Comparison of ENCODE assay signal across 16 cellular contexts in genomic region chr10:24468281-24468751, GRCh38.
A peak's percentile ranks its signal among the peaks of the same experiment; 100 is the strongest.
DNase-seq lines count a peak whose midpoint lies in the region; ATAC-seq and TF ChIP-seq lines count a peak whose summit lies in the region.
"Had no signal": no experiment of that assay in that cellular context is flagged by ENCODE, and none has a peak within 500 bp of the region (broad histone marks: within the 10 kb centered on the region; RNA-seq: fewer than 3 reads in every experiment).

No MANE protein-coding gene starts in this region.

- H3K4me1 ChIP-seq in Panc1 (ENCODE audit: control insufficient read depth, insufficient read depth, low read length) (peaks cover 14% of the 10 kb centered on the region), esophagus (ENCODE audit: control insufficient read depth in 2 of 2, insufficient read depth in 2 of 2, low read length in 1 of 2) (peaks cover 0 to 6% of the 10 kb centered on the region in 2 donors), muscle layer of duodenum (ENCODE audit: control insufficient read depth in 1 of 2, insufficient read depth in 2 of 2, low read length in 2 of 2) (peaks cover 0 to 7% of the 10 kb centered on the region in 2 donors)

- WGBS in esophagus, 2 donors, result 38 to 41% methylated on average over 6 of the region's 6 CpGs

- in situ Hi-C loops in Panc1 (cut with HindIII; ENCODE audit: low pct_unique_long_range_greater_than_20kb, low sequenced_read_pairs), result no loop called here

- TF ChIP-seq CTCF in AG04449 (IDR thresholded peaks at IDR 0.05; ENCODE audit: insufficient read depth, low read length, missing control alignments) (no peak), Panc1 (IDR thresholded peaks at IDR 0.05) (no peak), omental fat pad (IDR thresholded peaks at IDR 0.05) (no peak)

- H3K4me3 ChIP-seq in AG04449 (ENCODE audit: low read depth, low read length) (peak overlapping the region; percentile 61), Panc1 (ENCODE audit: low read depth in 2 of 2, low read length in 2 of 2) (peak overlapping the region; percentile 26 to 42; a peak in 3 of 4 replicates), esophagus (ENCODE audit: low read depth in 1 of 2, low read length in 2 of 2) (peak overlapping the region in 1 of 2 donors; percentile 41), muscle layer of duodenum (ENCODE audit: low read depth in 1 of 2, low read length in 2 of 2) (peak overlapping the region in 1 of 2 donors; percentile 51)
- H3K4me3 ChIP-seq: BLaER1 treated with 17β-estradiol and CSF1 and Interleukin-3, amounts not matched to agents 10 nM and 100 nM had no signal

- H3K9me3 ChIP-seq in Panc1 (ENCODE audit: control insufficient read depth, insufficient read depth, low read depth, low read length), result no peaks in the 10 kb centered on the region
- H3K9me3 ChIP-seq in esophagus (ENCODE audit: control insufficient read depth in 2 of 2, insufficient read depth in 1 of 2, low read depth in 1 of 2, low read length in 1 of 2), result no peaks in the 10 kb centered on the region
- H3K9me3 ChIP-seq in muscle layer of duodenum (ENCODE audit: control insufficient read depth in 1 of 2, low read length in 2 of 2), result no peaks in the 10 kb centered on the region

- DNase-seq in AG04449 (ENCODE audit: low read depth, low spot score) (no peak), Panc1 (ENCODE audit: low read depth, low spot score) (no peak), omental fat pad (ENCODE audit: low spot score) (no peak)
- DNase-seq: activated CD4-positive, alpha-beta T cell treated with anti-CD3 and anti-CD28 coated beads, Interleukin-2, amount 50 U/mL, for 1 hour; central memory CD4-positive, alpha-beta T cell; GDM1; KBM-7; NCI-H2029; T-helper 2 cell had no signal

- no peaks in the 10 kb centered on the region for H3K36me3 ChIP-seq in Panc1 (ENCODE audit: control insufficient read depth, insufficient read depth, low read length)
- H3K36me3 ChIP-seq in esophagus (ENCODE audit: control insufficient read depth in 2 of 2, insufficient read depth in 2 of 2, low read length in 1 of 2), result peaks cover 3 to 10% of the 10 kb centered on the region in 2 donors
- H3K36me3 ChIP-seq in muscle layer of duodenum (ENCODE audit: control insufficient read depth in 1 of 2, insufficient read depth in 2 of 2, low read length in 2 of 2), result peaks cover 0 to 11% of the 10 kb centered on the region in 2 donors

- H3K27me3 ChIP-seq in Panc1 (ENCODE audit: control insufficient read depth, insufficient read depth, low read length) (no peaks in the 10 kb centered on the region), esophagus (ENCODE audit: control insufficient read depth in 1 of 2, insufficient read depth in 2 of 2, low read length in 2 of 2) (no peaks in the 10 kb centered on the region), muscle layer of duodenum (ENCODE audit: low read depth, low read length) (no peaks in the 10 kb centered on the region)
- H3K27me3 ChIP-seq: BLaER1 treated with 17β-estradiol and CSF1 and Interleukin-3, amounts not matched to agents 10 nM and 100 nM had no signal

- 0 out of 2 replicates have a peak overlapping the region, but pooled peaks have one; percentile 17 for H3K27ac ChIP-seq in Panc1 (ENCODE audit: low read length)
- H3K27ac ChIP-seq in esophagus (ENCODE audit: low read depth in 2 of 2, low read length in 1 of 2), result peak overlapping the region; percentile 5 to 29
- H3K27ac ChIP-seq in muscle layer of duodenum (ENCODE audit: low read length), result peak overlapping the region; percentile 81
- H3K27ac ChIP-seq: BLaER1 treated with 17β-estradiol and CSF1 and Interleukin-3, amounts not matched to agents 10 nM and 100 nM had no signal

- ATAC-seq in Panc1 (no peak), omental fat pad (ENCODE audit: low FRiP score) (no peak), GM18907 (IDR thresholded peaks at IDR 0.05; ENCODE audit: unreplicated experiment) (no peak), HG03565 (IDR thresholded peaks at IDR 0.05; ENCODE audit: unreplicated experiment) (no peak), GM18868 (IDR thresholded peaks at IDR 0.05; ENCODE audit: unreplicated experiment) (no peak)
- ATAC-seq: stimulated activated memory B cell treated with anti-CD40 and anti-IgM and Interleukin-4, amounts not matched to agents 10 μg/mL and 1 μg/mL and 100 μg/mL, for 72 hours had no signal

- POLR2A ChIA-PET in AG04449 (lab: Yijun Ruan, JAX) (no interaction called here), Panc1 (lab: Charles Lee) (no interaction called here)

- CTCF ChIA-PET in AG04449 (lab: Yijun Ruan, JAX), result interaction anchor here (0.9 kb wide), 1 partner anchor 34 kb away, joined by 3 read pairs; no protein-coding TSS in a partner anchor
- CTCF ChIA-PET in Panc1 (lab: Charles Lee), result no interaction called here

- BruUV-seq in Panc1 (replicated peaks; lab: Mats Ljungman, UMichigan), result no TSS peak

- intact Hi-C loops in Panc1 (cut with micrococcal nuclease; ENCODE audit: unreplicated experiment), result no loop called here

Comparison
In these comparisons a context has a peak if more than half of its experiments do, and no peak if none do; other contexts are left out.
1. H3K27ac ChIP-seq: peak in every context shown above with its lines; median percentile 81 in muscle layer of duodenum; 17 in Panc1; 17 in esophagus.